In the genomic region with DNA sequence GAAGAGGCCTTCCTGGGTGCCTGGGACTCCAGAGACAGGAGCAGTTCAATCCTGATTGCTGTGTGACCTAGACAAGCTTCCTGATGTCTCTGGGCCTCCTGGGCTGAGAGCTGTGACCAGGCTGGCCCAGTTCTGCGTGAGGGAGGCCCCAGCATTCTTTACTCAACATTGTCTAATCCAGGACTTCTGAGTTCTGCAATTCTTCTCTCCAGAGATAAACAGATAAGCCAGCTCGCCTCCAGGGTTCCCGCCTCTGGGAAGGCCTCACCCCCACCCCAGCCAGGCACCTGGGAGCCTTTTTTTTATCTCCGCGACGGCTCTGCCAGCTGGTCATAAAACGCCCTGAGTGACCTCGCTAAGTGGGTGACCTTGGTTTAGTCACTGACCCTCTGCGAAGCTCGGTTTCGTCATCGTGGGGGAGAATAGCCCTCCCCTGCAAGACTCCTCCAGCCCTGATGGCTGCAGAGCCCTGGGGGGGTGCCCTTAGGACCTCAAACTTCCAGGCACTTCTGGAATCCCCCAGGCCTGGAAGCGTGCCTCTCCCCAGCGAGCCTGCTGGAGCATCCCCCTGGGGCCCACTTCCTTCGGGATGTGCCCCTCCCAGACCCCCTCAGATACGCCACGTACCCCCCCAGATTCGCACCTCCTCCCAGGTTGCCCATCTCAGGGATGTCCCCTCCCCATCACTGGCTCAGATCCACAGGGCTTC, we compare ENCODE assay signal across 1 cellular context.
TF ChIP-seq lines count a peak whose summit lies in the region.

No MANE protein-coding gene starts in this region.

TF ChIP-seq in GM23338, 12 proteins besides CTCF, POLR2A, EP300 and RAD21 (continued from another document):
- TF ChIP-seq, protein P1, sequence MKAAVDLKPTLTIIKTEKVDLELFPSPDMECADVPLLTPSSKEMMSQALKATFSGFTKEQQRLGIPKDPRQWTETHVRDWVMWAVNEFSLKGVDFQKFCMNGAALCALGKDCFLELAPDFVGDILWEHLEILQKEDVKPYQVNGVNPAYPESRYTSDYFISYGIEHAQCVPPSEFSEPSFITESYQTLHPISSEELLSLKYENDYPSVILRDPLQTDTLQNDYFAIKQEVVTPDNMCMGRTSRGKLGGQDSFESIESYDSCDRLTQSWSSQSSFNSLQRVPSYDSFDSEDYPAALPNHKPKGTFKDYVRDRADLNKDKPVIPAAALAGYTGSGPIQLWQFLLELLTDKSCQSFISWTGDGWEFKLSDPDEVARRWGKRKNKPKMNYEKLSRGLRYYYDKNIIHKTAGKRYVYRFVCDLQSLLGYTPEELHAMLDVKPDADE (IDR thresholded peaks at IDR 0.05), result no peak
- TF ChIP-seq ZNF331 (CRISPR knock-in tag; IDR thresholded peaks at IDR 0.05; ENCODE audit: low read depth), result no peak
- TF ChIP-seq STAT1 (IDR thresholded peaks at IDR 0.05; ENCODE audit: unreplicated experiment), result no peak
- no peak for TF ChIP-seq POLR2AphosphoS5 (IDR thresholded peaks at IDR 0.05; ENCODE audit: low read depth)
- no peak for TF ChIP-seq EZH2phosphoT487 (IDR thresholded peaks at IDR 0.05; ENCODE audit: unreplicated experiment)
- TF ChIP-seq CREB1 (CRISPR knock-in tag; IDR thresholded peaks at IDR 0.05; ENCODE audit: low read depth), result no peak
- TF ChIP-seq NANOG (IDR thresholded peaks at IDR 0.05; ENCODE audit: borderline replicate concordance), result no peak
- no peak for TF ChIP-seq ZNF114 (CRISPR knock-in tag; IDR thresholded peaks at IDR 0.05)
- TF ChIP-seq, protein P2, sequence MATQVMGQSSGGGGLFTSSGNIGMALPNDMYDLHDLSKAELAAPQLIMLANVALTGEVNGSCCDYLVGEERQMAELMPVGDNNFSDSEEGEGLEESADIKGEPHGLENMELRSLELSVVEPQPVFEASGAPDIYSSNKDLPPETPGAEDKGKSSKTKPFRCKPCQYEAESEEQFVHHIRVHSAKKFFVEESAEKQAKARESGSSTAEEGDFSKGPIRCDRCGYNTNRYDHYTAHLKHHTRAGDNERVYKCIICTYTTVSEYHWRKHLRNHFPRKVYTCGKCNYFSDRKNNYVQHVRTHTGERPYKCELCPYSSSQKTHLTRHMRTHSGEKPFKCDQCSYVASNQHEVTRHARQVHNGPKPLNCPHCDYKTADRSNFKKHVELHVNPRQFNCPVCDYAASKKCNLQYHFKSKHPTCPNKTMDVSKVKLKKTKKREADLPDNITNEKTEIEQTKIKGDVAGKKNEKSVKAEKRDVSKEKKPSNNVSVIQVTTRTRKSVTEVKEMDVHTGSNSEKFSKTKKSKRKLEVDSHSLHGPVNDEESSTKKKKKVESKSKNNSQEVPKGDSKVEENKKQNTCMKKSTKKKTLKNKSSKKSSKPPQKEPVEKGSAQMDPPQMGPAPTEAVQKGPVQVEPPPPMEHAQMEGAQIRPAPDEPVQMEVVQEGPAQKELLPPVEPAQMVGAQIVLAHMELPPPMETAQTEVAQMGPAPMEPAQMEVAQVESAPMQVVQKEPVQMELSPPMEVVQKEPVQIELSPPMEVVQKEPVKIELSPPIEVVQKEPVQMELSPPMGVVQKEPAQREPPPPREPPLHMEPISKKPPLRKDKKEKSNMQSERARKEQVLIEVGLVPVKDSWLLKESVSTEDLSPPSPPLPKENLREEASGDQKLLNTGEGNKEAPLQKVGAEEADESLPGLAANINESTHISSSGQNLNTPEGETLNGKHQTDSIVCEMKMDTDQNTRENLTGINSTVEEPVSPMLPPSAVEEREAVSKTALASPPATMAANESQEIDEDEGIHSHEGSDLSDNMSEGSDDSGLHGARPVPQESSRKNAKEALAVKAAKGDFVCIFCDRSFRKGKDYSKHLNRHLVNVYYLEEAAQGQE (IDR thresholded peaks at IDR 0.05; ENCODE audit: unreplicated experiment), result no peak
- TF ChIP-seq, protein P3, sequence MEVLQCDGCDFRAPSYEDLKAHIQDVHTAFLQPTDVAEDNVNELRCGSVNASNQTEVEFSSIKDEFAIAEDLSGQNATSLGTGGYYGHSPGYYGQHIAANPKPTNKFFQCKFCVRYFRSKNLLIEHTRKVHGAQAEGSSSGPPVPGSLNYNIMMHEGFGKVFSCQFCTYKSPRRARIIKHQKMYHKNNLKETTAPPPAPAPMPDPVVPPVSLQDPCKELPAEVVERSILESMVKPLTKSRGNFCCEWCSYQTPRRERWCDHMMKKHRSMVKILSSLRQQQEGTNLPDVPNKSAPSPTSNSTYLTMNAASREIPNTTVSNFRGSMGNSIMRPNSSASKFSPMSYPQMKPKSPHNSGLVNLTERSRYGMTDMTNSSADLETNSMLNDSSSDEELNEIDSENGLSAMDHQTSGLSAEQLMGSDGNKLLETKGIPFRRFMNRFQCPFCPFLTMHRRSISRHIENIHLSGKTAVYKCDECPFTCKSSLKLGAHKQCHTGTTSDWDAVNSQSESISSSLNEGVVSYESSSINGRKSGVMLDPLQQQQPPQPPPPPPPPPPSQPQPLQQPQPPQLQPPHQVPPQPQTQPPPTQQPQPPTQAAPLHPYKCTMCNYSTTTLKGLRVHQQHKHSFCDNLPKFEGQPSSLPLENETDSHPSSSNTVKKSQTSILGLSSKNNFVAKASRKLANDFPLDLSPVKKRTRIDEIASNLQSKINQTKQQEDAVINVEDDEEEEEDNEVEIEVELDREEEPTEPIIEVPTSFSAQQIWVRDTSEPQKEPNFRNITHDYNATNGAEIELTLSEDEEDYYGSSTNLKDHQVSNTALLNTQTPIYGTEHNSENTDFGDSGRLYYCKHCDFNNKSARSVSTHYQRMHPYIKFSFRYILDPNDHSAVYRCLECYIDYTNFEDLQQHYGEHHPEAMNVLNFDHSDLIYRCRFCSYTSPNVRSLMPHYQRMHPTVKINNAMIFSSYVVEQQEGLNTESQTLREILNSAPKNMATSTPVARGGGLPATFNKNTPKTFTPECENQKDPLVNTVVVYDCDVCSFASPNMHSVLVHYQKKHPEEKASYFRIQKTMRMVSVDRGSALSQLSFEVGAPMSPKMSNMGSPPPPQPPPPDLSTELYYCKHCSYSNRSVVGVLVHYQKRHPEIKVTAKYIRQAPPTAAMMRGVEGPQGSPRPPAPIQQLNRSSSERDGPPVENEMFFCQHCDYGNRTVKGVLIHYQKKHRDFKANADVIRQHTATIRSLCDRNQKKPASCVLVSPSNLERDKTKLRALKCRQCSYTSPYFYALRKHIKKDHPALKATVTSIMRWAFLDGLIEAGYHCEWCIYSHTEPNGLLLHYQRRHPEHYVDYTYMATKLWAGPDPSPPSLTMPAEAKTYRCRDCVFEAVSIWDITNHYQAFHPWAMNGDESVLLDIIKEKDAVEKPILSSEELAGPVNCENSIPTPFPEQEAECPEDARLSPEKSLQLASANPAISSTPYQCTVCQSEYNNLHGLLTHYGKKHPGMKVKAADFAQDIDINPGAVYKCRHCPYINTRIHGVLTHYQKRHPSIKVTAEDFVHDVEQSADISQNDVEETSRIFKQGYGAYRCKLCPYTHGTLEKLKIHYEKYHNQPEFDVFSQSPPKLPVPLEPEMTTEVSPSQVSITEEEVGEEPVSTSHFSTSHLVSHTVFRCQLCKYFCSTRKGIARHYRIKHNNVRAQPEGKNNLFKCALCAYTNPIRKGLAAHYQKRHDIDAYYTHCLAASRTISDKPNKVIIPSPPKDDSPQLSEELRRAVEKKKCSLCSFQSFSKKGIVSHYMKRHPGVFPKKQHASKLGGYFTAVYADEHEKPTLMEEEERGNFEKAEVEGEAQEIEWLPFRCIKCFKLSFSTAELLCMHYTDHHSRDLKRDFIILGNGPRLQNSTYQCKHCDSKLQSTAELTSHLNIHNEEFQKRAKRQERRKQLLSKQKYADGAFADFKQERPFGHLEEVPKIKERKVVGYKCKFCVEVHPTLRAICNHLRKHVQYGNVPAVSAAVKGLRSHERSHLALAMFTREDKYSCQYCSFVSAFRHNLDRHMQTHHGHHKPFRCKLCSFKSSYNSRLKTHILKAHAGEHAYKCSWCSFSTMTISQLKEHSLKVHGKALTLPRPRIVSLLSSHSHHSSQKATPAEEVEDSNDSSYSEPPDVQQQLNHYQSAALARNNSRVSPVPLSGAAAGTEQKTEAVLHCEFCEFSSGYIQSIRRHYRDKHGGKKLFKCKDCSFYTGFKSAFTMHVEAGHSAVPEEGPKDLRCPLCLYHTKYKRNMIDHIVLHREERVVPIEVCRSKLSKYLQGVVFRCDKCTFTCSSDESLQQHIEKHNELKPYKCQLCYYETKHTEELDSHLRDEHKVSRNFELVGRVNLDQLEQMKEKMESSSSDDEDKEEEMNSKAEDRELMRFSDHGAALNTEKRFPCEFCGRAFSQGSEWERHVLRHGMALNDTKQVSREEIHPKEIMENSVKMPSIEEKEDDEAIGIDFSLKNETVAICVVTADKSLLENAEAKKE (CRISPR knock-in tag; IDR thresholded peaks at IDR 0.05), result no peak
TF ChIP-seq in GM23338: peak in this region for 0.
